Comparison of ENCODE assay signal across 8 cellular contexts in genomic region chr11:75814369-75814685, GRCh38. TPM values are rescaled to one million over a fixed set of nuclear protein-coding genes. Genes with fewer than 3 reads are reported as not detected.
A peak's percentile ranks its signal among the peaks of the same experiment; 100 is the strongest.
DNase-seq lines count a peak whose midpoint lies in the region; ATAC-seq, FAIRE-seq and TF ChIP-seq lines count a peak whose summit lies in the region.

No MANE protein-coding gene starts in this region.

- H3K27ac ChIP-seq in kidney (ENCODE audit: low read depth in 2 of 2, low read length in 2 of 2) (peak overlapping the region; percentile 59 to 93), suprapubic skin (peak overlapping the region; percentile 92)

- H3K36me3 Mint-ChIP-seq in activated naive CD8-positive, alpha-beta T cell = no peaks in the 10 kb centered on the region

- no peaks in the 10 kb centered on the region for H3K9me3 Mint-ChIP-seq in activated naive CD8-positive, alpha-beta T cell (ENCODE audit: low read depth)

- WGBS in suprapubic skin = 0% methylated on average over 11 of the region's 13 CpGs

- no peak overlapping the region for H3K4me3 Mint-ChIP-seq in activated naive CD8-positive, alpha-beta T cell

- peaks cover 22% of the 10 kb centered on the region for H3K4me1 Mint-ChIP-seq in activated naive CD8-positive, alpha-beta T cell (ENCODE audit: low read depth)

- DNase-seq in DMS79 (lab: John Stamatoyannopoulos, UW) (peak; percentile 92), kidney (no peak), suprapubic skin (ENCODE audit: low spot score in 2 of 2) (no peak), inferior parietal cortex (ENCODE audit: extremely low spot score) (no peak), putamen (ENCODE audit: low spot score) (no peak)

- H3K27me3 ChIP-seq in suprapubic skin = no peaks in the 10 kb centered on the region

- no peaks in the 10 kb centered on the region for H3K27me3 Mint-ChIP-seq in activated naive CD8-positive, alpha-beta T cell

- peak; percentile 11 for ATAC-seq in GM19463 (IDR thresholded peaks at IDR 0.05; ENCODE audit: unreplicated experiment)
- ATAC-seq in HG03520 (IDR thresholded peaks at IDR 0.05; ENCODE audit: unreplicated experiment) = peak; percentile 22

- no peak for TF ChIP-seq POLR2A in suprapubic skin (IDR thresholded peaks at IDR 0.05)

- TF ChIP-seq EP300 in suprapubic skin (IDR thresholded peaks at IDR 0.05) = no peak

- FAIRE-seq in kidney (lab: Jason Lieb, UNC) = no peak

- H3K4me3 ChIP-seq in kidney (ENCODE audit: low read length in 2 of 2) (peak overlapping the region; percentile 91 to 92), suprapubic skin (peak overlapping the region; percentile 71)

- H3K27ac Mint-ChIP-seq in activated naive CD8-positive, alpha-beta T cell = peak overlapping the region; percentile 89

- intact Hi-C loops in kidney (cut with DNase I) = no loop called here

- H3K4me1 ChIP-seq in kidney (ENCODE audit: control insufficient read depth in 1 of 2, insufficient read depth in 1 of 2, low read depth in 1 of 2, low read length in 2 of 2) (peaks cover 5 to 15% of the 10 kb centered on the region in 2 donors), suprapubic skin (peaks cover 39% of the 10 kb centered on the region)

- no peaks in the 10 kb centered on the region for H3K9me3 ChIP-seq in kidney (ENCODE audit: control insufficient read depth in 1 of 2, low read length in 2 of 2)
- no peaks in the 10 kb centered on the region for H3K9me3 ChIP-seq in suprapubic skin

- peak overlapping the region; percentile 63 to 73 for H3K9ac ChIP-seq in kidney (ENCODE audit: low read length in 2 of 2)

- TF ChIP-seq CTCF in kidney (IDR thresholded peaks at IDR 0.05; ENCODE audit: borderline replicate concordance, extremely low read depth, insufficient read depth) = peak; percentile 6
- no peak for TF ChIP-seq CTCF in suprapubic skin (IDR thresholded peaks at IDR 0.05)

- H3K36me3 ChIP-seq in kidney (ENCODE audit: control insufficient read depth in 1 of 2, insufficient read depth in 2 of 2, low read length in 2 of 2) (no peaks in the 10 kb centered on the region), suprapubic skin (no peaks in the 10 kb centered on the region)

RNA-seq across cellular contexts. Expression of gene UVRAG, which starts 0.7 kb away (rescaled TPM):
- 27.9 TPM for total RNA-seq in kidney
- polyA plus RNA-seq in kidney (ENCODE audit: insufficient read depth, low read depth, low replicate concordance) = 7.2 TPM
- total RNA-seq in suprapubic skin = 10 to 100 TPM; 17.5 to 30.0 (median 22.1) TPM

RNA-seq across cellular contexts. Expression of gene DGAT2, which starts 45.7 kb away (rescaled TPM):
- total RNA-seq in kidney (1.4 TPM), suprapubic skin (100 to 1,000 TPM in 3 of 4 donors, 10 to 100 TPM in 1; 69.8 to 338 (median 184) TPM)
- polyA plus RNA-seq in kidney (ENCODE audit: insufficient read depth, low read depth, low replicate concordance) = 7.0 TPM

Comparison
In these comparisons a context has a peak if more than half of its experiments do, and no peak if none do; other contexts are left out.
1. RNA of gene DGAT2, which starts 45.7 kb away (total RNA-seq): 69.8 to 338 TPM in suprapubic skin; 1.4 TPM in kidney (single experiment); every median in the first group is over 10 times any median in the second.